Comparison of ENCODE assay signal across 8 cellular contexts in the genomic region with DNA sequence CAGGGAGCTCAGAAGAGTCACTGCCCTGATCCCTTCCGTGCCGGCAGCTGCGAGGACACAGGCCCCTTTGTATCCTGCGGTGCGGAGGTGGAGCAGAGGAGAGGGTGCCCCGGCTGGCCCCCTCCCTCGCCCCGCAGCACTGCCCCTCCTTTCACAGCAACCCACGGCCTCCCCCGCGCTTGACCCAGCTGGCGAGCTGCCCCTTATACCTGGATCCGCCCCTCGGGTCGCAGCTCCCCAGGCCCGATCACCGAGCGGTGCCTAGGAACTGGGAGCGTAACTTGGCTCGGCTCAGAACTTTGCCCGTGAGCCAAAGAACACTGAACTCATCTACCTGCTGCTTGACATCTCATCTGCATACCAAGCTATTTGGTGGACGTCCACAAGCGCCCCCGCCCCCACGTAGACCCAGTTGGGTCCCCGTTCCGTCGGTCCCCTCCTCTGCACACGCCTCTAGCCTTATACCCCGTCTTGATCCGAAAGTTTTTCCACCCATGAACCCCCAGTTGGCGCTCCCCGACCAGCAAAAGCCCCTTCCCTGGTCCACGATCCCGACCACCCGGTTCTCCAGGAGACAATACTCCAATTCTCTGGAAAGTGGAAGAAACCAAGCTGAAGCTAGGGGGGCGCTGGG. TPM values are rescaled to one million over a fixed set of nuclear protein-coding genes. Genes with fewer than 3 reads are reported as not detected.
DNase-seq lines count a peak whose midpoint lies in the region; ATAC-seq and TF ChIP-seq lines count a peak whose summit lies in the region.

No MANE protein-coding gene starts in this region.

- H3K4me2 ChIP-seq in DOHH2 (ENCODE audit: low read length) = peak overlapping the region; percentile 87

- POLR2A ChIA-PET in activated CD4-positive, alpha-beta memory T cell treated with anti-CD3 and anti-CD28 coated beads for 36 hours (lab: Charles Lee) = interaction anchor here (1.1 to 3.0 kb wide), 10 partner anchors 10 to 275 kb away, joined by 3 to 29 read pairs (median 5); a partner anchor contains a TSS

- H3K27ac ChIP-seq in DOHH2 (ENCODE audit: low read depth, low read length) (peak overlapping the region; percentile 78), HUES64 (ENCODE audit: low read depth, low read length) (peak overlapping the region; percentile 95), endodermal cell (ENCODE audit: low read depth, low read length) (peak overlapping the region; percentile 95), thoracic aorta (peak overlapping the region; percentile 89 to 96)

- H3K4me1 ChIP-seq in DOHH2 (ENCODE audit: control insufficient read depth, low read length) (peaks cover 35% of the 10 kb centered on the region), HUES64 (ENCODE audit: insufficient read depth, low read length) (peaks cover 18% of the 10 kb centered on the region; the same call in 1 of the 2 replicates), endodermal cell (ENCODE audit: control insufficient read depth, insufficient read depth, low read length) (peaks cover 9% of the 10 kb centered on the region), thoracic aorta (ENCODE audit: control insufficient read depth in 1 of 2, low read depth in 2 of 2) (peaks cover 25 to 60% of the 10 kb centered on the region in 2 donors)

- CTCF ChIA-PET in activated CD4-positive, alpha-beta memory T cell treated with anti-CD3 and anti-CD28 coated beads for 36 hours (lab: Charles Lee) = interaction anchor here (0.7 to 3.4 kb wide), 10 partner anchors 10 to 165 kb away, joined by 3 to 19 read pairs (median 6); a partner anchor contains a TSS

- DNase-seq in GM20000 (ENCODE audit: low spot score) (peak; percentile 41), endodermal cell (peak; percentile 89), midbrain (lab: John Stamatoyannopoulos, UW) (peak; percentile 82), thoracic aorta (ENCODE audit: low spot score) (no peak), middle frontal gyrus (ENCODE audit: extremely low spot score, low spot score) (no peak)
- no peak for DNase-seq in activated CD4-positive, alpha-beta memory T cell treated with anti-CD3 and anti-CD28 coated beads for 36 hours

- H3K4me1 Mint-ChIP-seq in activated CD4-positive, alpha-beta memory T cell treated with anti-CD3 and anti-CD28 coated beads for 36 hours (ENCODE audit: low read depth) = peaks cover 39% of the 10 kb centered on the region
- peaks cover 24% of the 10 kb centered on the region for H3K4me1 Mint-ChIP-seq in endodermal cell

- no peak for TF ChIP-seq CTCF in DOHH2 (IDR thresholded peaks at IDR 0.05; ENCODE audit: low read depth, low read length, poor library complexity, severe bottlenecking)
- TF ChIP-seq CTCF in GM20000 (IDR thresholded peaks at IDR 0.05; ENCODE audit: extremely low read depth, missing control alignments) = no peak
- no peak for TF ChIP-seq CTCF in endodermal cell (conservative IDR thresholded peaks at IDR 0.05)
- TF ChIP-seq CTCF in thoracic aorta (IDR thresholded peaks at IDR 0.05) = no peak

- peak overlapping the region; percentile 95 for H3K4me3 Mint-ChIP-seq in activated CD4-positive, alpha-beta memory T cell treated with anti-CD3 and anti-CD28 coated beads for 36 hours
- H3K4me3 Mint-ChIP-seq in endodermal cell = peak overlapping the region; percentile 94

- H3K36me3 ChIP-seq in DOHH2 (ENCODE audit: control insufficient read depth, low read length) (peaks cover 38% of the 10 kb centered on the region), HUES64 (ENCODE audit: insufficient read depth, low read length) (peaks cover 13% of the 10 kb centered on the region; the same call in 1 of the 2 replicates), endodermal cell (ENCODE audit: control insufficient read depth, insufficient read depth, low read length) (peaks cover 7% of the 10 kb centered on the region), thoracic aorta (no peaks in the 10 kb centered on the region)

- WGBS in HUES64 = under 1% methylated on average over 37 of the region's 37 CpGs
- WGBS in endodermal cell (ENCODE audit: insufficient coverage in 1 of 2, insufficient read length in 1 of 2), 2 experiments = 0% methylated on average over 30 to 37 of the region's 37 CpGs

- peak overlapping the region; percentile 93 for H3K9ac ChIP-seq in HUES64 (ENCODE audit: low read depth, low read length)
- H3K9ac ChIP-seq in endodermal cell (ENCODE audit: extremely low read depth, low read length, poor library complexity, severe bottlenecking) = peak overlapping the region; percentile 72

- H3K9me3 ChIP-seq in DOHH2 (ENCODE audit: control insufficient read depth, insufficient read depth, low read length) (no peaks in the 10 kb centered on the region), HUES64 (ENCODE audit: insufficient read depth, low read depth, low read length) (no peaks in the 10 kb centered on the region), endodermal cell (ENCODE audit: control insufficient read depth, low read length) (no peaks in the 10 kb centered on the region), thoracic aorta (no peaks in the 10 kb centered on the region)

- ATAC-seq in thoracic aorta (ENCODE audit: insufficient number of reproducible peaks, low FRiP score, low read depth) = peak; percentile 3

- no peaks in the 10 kb centered on the region for H3K9me2 ChIP-seq in DOHH2 (replicated peaks; ENCODE audit: control insufficient read depth, low read length)

- intact Hi-C loops in activated CD4-positive, alpha-beta memory T cell treated with anti-CD3 and anti-CD28 coated beads for 36 hours (cut with micrococcal nuclease) = loop anchor here (1.0 to 5.0 kb wide), 3 partner anchors 12 to 617 kb away; a partner anchor contains a TSS

- H3K79me2 ChIP-seq in DOHH2 (ENCODE audit: control insufficient read depth, low read length) = peaks cover 55% of the 10 kb centered on the region

- no peaks in the 10 kb centered on the region for H3K27me3 Mint-ChIP-seq in activated CD4-positive, alpha-beta memory T cell treated with anti-CD3 and anti-CD28 coated beads for 36 hours
- no peaks in the 10 kb centered on the region for H3K27me3 Mint-ChIP-seq in endodermal cell (ENCODE audit: insufficient read depth)

- H3F3A ChIP-seq in DOHH2 (ENCODE audit: control insufficient read depth, insufficient read depth) = peaks cover 13% of the 10 kb centered on the region

- H3K27me3 ChIP-seq in DOHH2 (ENCODE audit: control insufficient read depth, low read length) (no peaks in the 10 kb centered on the region), HUES64 (ENCODE audit: insufficient read depth, low read length) (no peaks in the 10 kb centered on the region), endodermal cell (ENCODE audit: control insufficient read depth, insufficient read depth, low read length, poor library complexity, severe bottlenecking) (no peaks in the 10 kb centered on the region), thoracic aorta (replicated peaks; ENCODE audit: insufficient read depth) (no peaks in the 10 kb centered on the region)

- no peaks in the 10 kb centered on the region for H3K9me3 Mint-ChIP-seq in activated CD4-positive, alpha-beta memory T cell treated with anti-CD3 and anti-CD28 coated beads for 36 hours
- H3K9me3 Mint-ChIP-seq in endodermal cell = no peaks in the 10 kb centered on the region

- H3K4me3 ChIP-seq in DOHH2 (ENCODE audit: low read length) = peak overlapping the region; percentile 96
- H3K4me3 ChIP-seq in HUES64 (ENCODE audit: low read length) = peak overlapping the region; percentile 91
- peak overlapping the region; percentile 82 for H3K4me3 ChIP-seq in endodermal cell (ENCODE audit: low read length)
- H3K4me3 ChIP-seq in thoracic aorta = peak overlapping the region; percentile 79

- H3K27ac Mint-ChIP-seq in activated CD4-positive, alpha-beta memory T cell treated with anti-CD3 and anti-CD28 coated beads for 36 hours = peak overlapping the region; percentile 82
- peak overlapping the region; percentile 99 for H3K27ac Mint-ChIP-seq in endodermal cell

- H3K36me3 Mint-ChIP-seq in activated CD4-positive, alpha-beta memory T cell treated with anti-CD3 and anti-CD28 coated beads for 36 hours = peaks cover 17% of the 10 kb centered on the region
- H3K36me3 Mint-ChIP-seq in endodermal cell (ENCODE audit: low read depth) = peaks cover 11% of the 10 kb centered on the region

- no peaks in the 10 kb centered on the region for H4K20me1 ChIP-seq in DOHH2 (ENCODE audit: control insufficient read depth, insufficient read depth, low read depth, low read length)

RNA-seq across cellular contexts. Expression of a gene that starts 0.7 kb away (rescaled TPM):
- 20.3 TPM for polyA plus RNA-seq in HUES64 (2013, experiment 1 of 2)
- 23.0 TPM for polyA plus RNA-seq in HUES64 (2013, experiment 2 of 2)
- total RNA-seq in activated CD4-positive, alpha-beta memory T cell treated with anti-CD3 and anti-CD28 coated beads for 36 hours = 10 to 100 TPM; 34.9 to 35.1 TPM
- total RNA-seq in endodermal cell = 10 to 100 TPM; 33.2 to 50.9 TPM
- polyA plus RNA-seq in endodermal cell (2013, experiment 1 of 2) = 27.7 TPM
- 26.5 TPM for polyA plus RNA-seq in endodermal cell (2013, experiment 2 of 2)
- total RNA-seq in thoracic aorta = 10 to 100 TPM; 27.5 to 39.6 TPM

RNA-seq across cellular contexts. Expression of a gene that starts 12.2 kb away (rescaled TPM):
- 31.4 TPM for polyA plus RNA-seq in HUES64 (2013, experiment 1 of 2)
- polyA plus RNA-seq in HUES64 (2013, experiment 2 of 2) = 30.3 TPM
- 10 to 100 TPM; 37.9 to 41.2 TPM for total RNA-seq in activated CD4-positive, alpha-beta memory T cell treated with anti-CD3 and anti-CD28 coated beads for 36 hours
- total RNA-seq in endodermal cell (10 to 100 TPM; 43.7 to 57.1 TPM), thoracic aorta (10 to 100 TPM; 13.8 to 16.2 TPM)
- 43.3 TPM for polyA plus RNA-seq in endodermal cell (2013, experiment 1 of 2)
- 32.1 TPM for polyA plus RNA-seq in endodermal cell (2013, experiment 2 of 2)

RNA-seq across cellular contexts. Expression of a gene that starts 12.6 kb away (rescaled TPM):
- 143 TPM for polyA plus RNA-seq in HUES64 (2013, experiment 1 of 2)
- 155 TPM for polyA plus RNA-seq in HUES64 (2013, experiment 2 of 2)
- total RNA-seq in activated CD4-positive, alpha-beta memory T cell treated with anti-CD3 and anti-CD28 coated beads for 36 hours = 100 to 1,000 TPM; 104 to 110 TPM
- 100 to 1,000 TPM in 1 of 2 donors, 10 to 100 TPM in 1; 95.7 to 119 TPM for total RNA-seq in endodermal cell
- polyA plus RNA-seq in endodermal cell (2013, experiment 1 of 2) = 161 TPM
- 152 TPM for polyA plus RNA-seq in endodermal cell (2013, experiment 2 of 2)
- total RNA-seq in thoracic aorta = 10 to 100 TPM; 39.1 to 49.2 TPM

RNA-seq across cellular contexts. Expression of a gene that starts 12.7 kb away (rescaled TPM):
- 2.4 TPM for polyA plus RNA-seq in HUES64 (2013, experiment 1 of 2)
- polyA plus RNA-seq in HUES64 (2013, experiment 2 of 2) = 2.7 TPM
- total RNA-seq in activated CD4-positive, alpha-beta memory T cell treated with anti-CD3 and anti-CD28 coated beads for 36 hours = under 1 TPM in 1 of 2 experiments, not detected in 1; 0.31 TPM
- total RNA-seq in endodermal cell = 1 to 10 TPM in 1 of 2 donors, under 1 TPM in 1; 0.40 to 2.1 TPM
- 1.9 TPM for polyA plus RNA-seq in endodermal cell (2013, experiment 1 of 2)
- polyA plus RNA-seq in endodermal cell (2013, experiment 2 of 2) = 0.62 TPM
- total RNA-seq in thoracic aorta = 10 to 100 TPM; 72.9 to 85.0 TPM

Comparison
In these comparisons a context has a peak if more than half of its experiments do, and no peak if none do; other contexts are left out.
1. DNase-seq: peak in GM20000 (single experiment), endodermal cell (single experiment) and midbrain (single experiment); none in activated CD4-positive, alpha-beta memory T cell treated with anti-CD3 and anti-CD28 coated beads for 36 hours (single experiment), thoracic aorta (single experiment) and middle frontal gyrus (single experiment).
2. Peak in every context shown above with its lines, with median percentiles within 50 percentile points of each other: H3K27ac ChIP-seq and H3K4me3 ChIP-seq.